In the genomic region with DNA sequence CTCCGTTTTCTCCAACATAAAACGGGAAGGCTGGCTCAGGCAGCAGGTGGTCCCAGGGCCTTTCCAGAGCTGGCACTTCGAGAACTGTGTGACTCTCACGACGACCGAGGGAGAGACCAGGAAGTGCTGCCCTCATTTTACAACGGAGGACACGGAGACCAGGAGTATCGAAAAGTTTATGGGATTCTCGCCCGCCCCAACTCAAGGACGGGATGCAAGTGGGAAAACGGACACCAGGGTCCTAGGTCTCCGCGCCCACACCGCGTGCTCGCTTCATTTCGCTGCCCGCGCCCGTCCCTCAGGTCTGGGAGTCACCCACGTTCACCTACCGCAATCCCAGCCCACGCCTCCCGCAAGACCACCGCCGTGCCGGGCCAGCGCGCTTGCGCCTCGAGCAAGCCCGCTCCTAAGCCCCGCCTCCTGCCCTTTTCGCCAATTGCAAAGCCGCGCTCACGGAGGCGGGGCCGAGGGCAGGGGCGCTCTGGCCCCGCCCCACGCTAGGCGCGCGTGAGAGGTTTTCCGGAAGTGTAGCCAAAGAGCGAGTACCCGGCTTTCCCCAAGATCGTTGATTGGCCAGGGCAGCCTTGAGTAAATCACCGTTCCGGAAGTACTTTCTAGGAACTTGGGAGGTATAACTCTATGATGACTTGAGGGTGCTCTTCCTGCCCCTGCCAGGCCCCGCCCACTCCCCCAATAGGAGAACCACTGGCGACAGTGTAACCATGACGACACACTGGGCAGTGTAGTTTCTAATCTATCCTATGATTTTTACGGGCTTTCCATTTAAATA, we compare ENCODE assay signal across 8 cellular contexts. TPM values are rescaled to one million over a fixed set of nuclear protein-coding genes. Genes with fewer than 3 reads are reported as not detected.
DNase-seq lines count a peak whose midpoint lies in the region; ATAC-seq, FAIRE-seq and TF ChIP-seq lines count a peak whose summit lies in the region.

A gene (minus strand): TSS at position 392 of the 790 bp plus-strand sequence. CDS start 5,362 bp downstream, outside the sequence.

- H3K4me1 Mint-ChIP-seq in activated CD4-positive, alpha-beta T cell treated with anti-CD3 and anti-CD28 coated beads for 36 hours, result peaks cover 13% of the 10 kb centered on the region

- H3K27ac Mint-ChIP-seq in activated CD4-positive, alpha-beta T cell treated with anti-CD3 and anti-CD28 coated beads for 36 hours, result peak within 1 kb of the TSS; percentile 91

- no peaks in the 10 kb centered on the region for H3K9me3 Mint-ChIP-seq in activated CD4-positive, alpha-beta T cell treated with anti-CD3 and anti-CD28 coated beads for 36 hours (ENCODE audit: low read depth)

- no peaks in the 10 kb centered on the region for H3K27me3 Mint-ChIP-seq in activated CD4-positive, alpha-beta T cell treated with anti-CD3 and anti-CD28 coated beads for 36 hours

- H3K27ac ChIP-seq in cingulate gyrus (ENCODE audit: low read depth, low read length), result peak within 1 kb of the TSS; percentile 73

- CTCF ChIA-PET in activated CD4-positive, alpha-beta T cell treated with anti-CD3 and anti-CD28 coated beads for 36 hours (lab: Charles Lee), result interaction anchor here (2.4 kb wide), 1 partner anchor 43 kb away, joined by 6 read pairs; no protein-coding TSS in a partner anchor

- POLR2A ChIA-PET in activated CD4-positive, alpha-beta T cell treated with anti-CD3 and anti-CD28 coated beads for 36 hours (lab: Charles Lee), result interaction anchor here (1.0 kb wide), 1 partner anchor 48 kb away, joined by 3 read pairs; a partner anchor contains a TSS

- no peaks in the 10 kb centered on the region for H3K9me3 ChIP-seq in BE2C

- no peaks in the 10 kb centered on the region for H3K36me3 ChIP-seq in BE2C

- no peaks in the 10 kb centered on the region for H3K27me3 ChIP-seq in BE2C

- peak within 1 kb of the TSS; percentile 82 for H3K4me3 ChIP-seq in BE2C (ENCODE audit: low read depth, low read length)

- FAIRE-seq in GM19239 (lab: Jason Lieb, UNC), result peak; percentile 99

- peak; percentile 92 for ATAC-seq in HG03442 (IDR thresholded peaks at IDR 0.05; ENCODE audit: unreplicated experiment)
- peak; percentile 99 for ATAC-seq in activated CD4-positive, alpha-beta T cell treated with anti-CD3 and anti-CD28 coated beads for 36 hours

- no peak for TF ChIP-seq CTCF in BE2C (IDR thresholded peaks at IDR 0.05; ENCODE audit: low read depth, low read length)

- H3K4me1 ChIP-seq in BE2C, result no peaks in the 10 kb centered on the region; the same call in 1 of the 2 replicates

- peaks cover 2% of the 10 kb centered on the region for H3K36me3 Mint-ChIP-seq in activated CD4-positive, alpha-beta T cell treated with anti-CD3 and anti-CD28 coated beads for 36 hours (ENCODE audit: low read depth)

- H3K4me3 Mint-ChIP-seq in activated CD4-positive, alpha-beta T cell treated with anti-CD3 and anti-CD28 coated beads for 36 hours, result peak within 1 kb of the TSS; percentile 89

- DNase-seq in BE2C, result peak; percentile 95
- peak; percentile 97 for DNase-seq in GM19239 (ENCODE audit: insufficient read length, low spot score)
- peak; percentile 99 for DNase-seq in NCI-H510A treated with DMSO at 0.1 percent for 48 hours (lab: John Stamatoyannopoulos, UW)
- DNase-seq in activated CD4-positive, alpha-beta T cell treated with anti-CD3 and anti-CD28 coated beads for 36 hours, result peak; percentile 98
- peak; percentile 100 for DNase-seq in kidney glomerular epithelial cell (lab: John Stamatoyannopoulos, UW)
- DNase-seq in stimulated activated CD4-positive, alpha-beta T cell treated with anti-CD3 and anti-CD28 coated beads, Interleukin-15, amount 100 ng/mL, for 48 hours (ENCODE audit: low read depth in 2 of 2), result peak; percentile 93 to 95

- intact Hi-C loops in activated CD4-positive, alpha-beta T cell treated with anti-CD3 and anti-CD28 coated beads for 36 hours (cut with DNase I, micrococcal nuclease), result loop anchor here (1.0 to 10.0 kb wide), 11 partner anchors 35 to 926 kb away; a partner anchor contains a TSS

RNA-seq across cellular contexts. Expression of the gene that starts here (rescaled TPM):
- polyA plus RNA-seq in BE2C (2012; ENCODE audit: insufficient read depth, insufficient read length, low read depth), result 17.2 TPM
- total RNA-seq in activated CD4-positive, alpha-beta T cell treated with anti-CD3 and anti-CD28 coated beads for 36 hours, result 1 to 10 TPM; 6.3 to 6.8 TPM

Comparison
In these comparisons a context has a peak if more than half of its experiments do, and no peak if none do; other contexts are left out.
1. Peak in every context shown above with its lines: DNase-seq, ATAC-seq, H3K4me3 ChIP-seq and H3K27ac ChIP-seq.